ENCODE assay signal across 8 cellular contexts in genomic region chr3:182683335-182684257, GRCh38.
DNase-seq lines count a peak whose midpoint lies in the region; ATAC-seq and TF ChIP-seq lines count a peak whose summit lies in the region.

No MANE protein-coding gene starts in this region.

- TF ChIP-seq POLR2A in gastroesophageal sphincter (IDR thresholded peaks at IDR 0.05) = no peak
- no peak for TF ChIP-seq POLR2A in upper lobe of left lung (IDR thresholded peaks at IDR 0.05)

- ATAC-seq in GM21737 (IDR thresholded peaks at IDR 0.05; ENCODE audit: unreplicated experiment) = peak; percentile 71
- ATAC-seq in gastroesophageal sphincter = peak; percentile 78
- peak; percentile 85 to 94 for ATAC-seq in upper lobe of left lung (ENCODE audit: low FRiP score in 2 of 2)

- TF ChIP-seq EP300 in gastroesophageal sphincter (IDR thresholded peaks at IDR 0.05) (no peak), upper lobe of left lung (IDR thresholded peaks at IDR 0.05) (no peak)

- H3K4me1 ChIP-seq in KMS-11 (ENCODE audit: low read depth, poor library complexity, severe bottlenecking) = peaks cover 25% of the 10 kb centered on the region
- H3K4me1 ChIP-seq in gastroesophageal sphincter = peaks cover 0 to 16% (median 7%) of the 10 kb centered on the region in 3 donors
- H3K4me1 ChIP-seq in upper lobe of left lung = peaks cover 10 to 18% (median 14%) of the 10 kb centered on the region in 4 donors

- H3K27ac ChIP-seq in KMS-11 = peak overlapping the region; percentile 95
- no peak overlapping the region for H3K27ac ChIP-seq in gastroesophageal sphincter
- H3K27ac ChIP-seq in upper lobe of left lung = peak overlapping the region in 1 of 4 donors; percentile 43

- peak overlapping the region; percentile 83 for H3K4me2 ChIP-seq in KMS-11

- no peaks in the 10 kb centered on the region for H4K20me1 ChIP-seq in KMS-11 (ENCODE audit: insufficient read depth)

- H3K27me3 ChIP-seq in KMS-11 (ENCODE audit: insufficient read depth, low read depth) = no peaks in the 10 kb centered on the region
- peaks cover 48% of the 10 kb centered on the region for H3K27me3 ChIP-seq in gastroesophageal sphincter
- peaks cover 0 to 9% (median 3%) of the 10 kb centered on the region in 4 donors for H3K27me3 ChIP-seq in upper lobe of left lung

- H2AFZ ChIP-seq in KMS-11 (ENCODE audit: low read depth) = peak overlapping the region; percentile 99

- WGBS in gastroesophageal sphincter (ENCODE audit: low coverage in 1 of 2), 2 donors = 3 to 6% methylated on average over 8 of the region's 8 CpGs
- 7 to 9% methylated on average over 8 of the region's 8 CpGs for WGBS in upper lobe of left lung, 2 donors

- DNase-seq in EL (peak; percentile 69), RPMI7951 (ENCODE audit: low read depth) (peak; percentile 67), nucleus accumbens (lab: John Stamatoyannopoulos, UW) (peak in 50 of 56 donors; percentile 0 to 87 (median 54)), upper lobe of left lung (peak in 1 of 2 donors; percentile 51)
- peak; percentile 36 for DNase-seq in activated gamma-delta T cell treated with anti-CD3 and anti-CD28 coated beads, Interleukin-2, amount 50 U/mL, for 16 hours (ENCODE audit: low read depth)

- H3K9ac ChIP-seq in KMS-11 = peak overlapping the region; percentile 95; the same call in 1 of the 2 replicates

- H3K9me3 ChIP-seq in gastroesophageal sphincter (no peaks in the 10 kb centered on the region), upper lobe of left lung (no peaks in the 10 kb centered on the region)

- TF ChIP-seq CTCF in KMS-11 (conservative IDR thresholded peaks at IDR 0.05; ENCODE audit: low read depth, low read length) (peak; percentile 97), gastroesophageal sphincter (IDR thresholded peaks at IDR 0.05) (peak; percentile 71 to 88 (median 72)), upper lobe of left lung (IDR thresholded peaks at IDR 0.05) (peak; percentile 54 to 84 (median 82))

- H3K79me2 ChIP-seq in KMS-11 (ENCODE audit: insufficient read depth, low read depth) = no peaks in the 10 kb centered on the region

- H3K4me3 ChIP-seq in KMS-11 (IDR thresholded peaks at IDR 0.05; ENCODE audit: insufficient read depth, low read depth, low read length) (peak overlapping the region; percentile 76), gastroesophageal sphincter (peak overlapping the region in 1 of 2 donors; percentile 61), upper lobe of left lung (peak overlapping the region in 3 of 4 donors; percentile 43 to 59 (median 55))

- H3K36me3 ChIP-seq in KMS-11 (ENCODE audit: insufficient read depth) (no peaks in the 10 kb centered on the region), gastroesophageal sphincter (no peaks in the 10 kb centered on the region), upper lobe of left lung (no peaks in the 10 kb centered on the region)
